8 cellular contexts compared by ENCODE assay signal in genomic region chr17:35119370-35120185, GRCh38. TPM values are rescaled to one million over a fixed set of nuclear protein-coding genes. Genes with fewer than 3 reads are reported as not detected.
DNase-seq lines count a peak whose midpoint lies in the region; ATAC-seq and TF ChIP-seq lines count a peak whose summit lies in the region.

Gene RAD51D (minus strand): TSS chr17:35119860. CDS start chr17:35119613, 247 bp downstream.

- peak; percentile 87 for ATAC-seq in HCT116
- ATAC-seq in SK-N-SH treated with all-trans-retinoic acid at 6 μM for 48 hours: peak; percentile 94
- ATAC-seq in omental fat pad (ENCODE audit: low FRiP score): peak; percentile 95

- RAD21 ChIA-PET in HCT116 (lab: Charles Lee; ENCODE audit: low non-redundant PET in 1 of 2, low total read pairs in 2 of 2, uncharacterized antibody in 2 of 2, unreplicated experiment in 2 of 2): interaction anchor here in 1 of 2 experiments (1.3 kb wide), 1 partner anchor 121 kb away, joined by 3 read pairs; no protein-coding TSS in a partner anchor

- intact Hi-C loops in HCT116 (cut with micrococcal nuclease) (loop anchor here (2.0 to 5.0 kb wide), 3 partner anchors 137 to 699 kb away; partner anchors contain the start of gene LIG3), testis (cut with DNase I; ENCODE audit: low total_unique reads) (no loop called here)

- peak within 1 kb of the TSS; percentile 94 for H3K4me2 ChIP-seq in HCT116 (ENCODE audit: low read length)

- no peaks in the 10 kb centered on the region for H3K36me3 ChIP-seq in HCT116 (ENCODE audit: control insufficient read depth in 1 of 2, insufficient read depth in 2 of 2, low read length in 2 of 2)
- H3K36me3 ChIP-seq in testis (ENCODE audit: low read depth, missing control alignments): no peaks in the 10 kb centered on the region

- DNase-seq in ELR (ENCODE audit: low read depth): peak; percentile 80
- peak; percentile 48 for DNase-seq in HCT116 (ENCODE audit: low read depth, low spot score)
- peak; percentile 89 for DNase-seq in NAMALWA (ENCODE audit: low spot score)
- DNase-seq in activated naive CD4-positive, alpha-beta T cell treated with anti-CD3 and anti-CD28 coated beads, Interleukin-2, amount 50 U/mL, for 16 hours: peak; percentile 80
- peak; percentile 84 for DNase-seq in glomerular visceral epithelial cell (ENCODE audit: extremely low spot score)
- peak; percentile 44 for DNase-seq in omental fat pad (ENCODE audit: low spot score)
- peak; percentile 78 for DNase-seq in testis

- H3K27ac ChIP-seq in HCT116 (ENCODE audit: low read depth, low read length) (peak within 1 kb of the TSS; percentile 78), testis (peak within 1 kb of the TSS; percentile 33 to 50)

- H2AFZ ChIP-seq in HCT116 (ENCODE audit: low read depth, low read length, poor library complexity, severe bottlenecking): peak within 1 kb of the TSS; percentile 46

- POLR2A ChIA-PET in HCT116 (lab: Charles Lee): no interaction called here

- H3K9me3 ChIP-seq in HCT116 (ENCODE audit: control insufficient read depth in 1 of 2, insufficient read depth in 1 of 2, low read depth in 1 of 2, low read length in 2 of 2) (no peaks in the 10 kb centered on the region), testis (no peaks in the 10 kb centered on the region)

- TF ChIP-seq POLR2A in HCT116 (IDR thresholded peaks at IDR 0.05; ENCODE audit: borderline replicate concordance, extremely low read depth, insufficient read depth, insufficient read length) (no peak), testis (IDR thresholded peaks at IDR 0.05) (no peak)

- peak; percentile 58 to 88 (median 84); a peak in 5 of 6 replicates for TF ChIP-seq CTCF in HCT116 (IDR thresholded peaks at IDR 0.05 in 2 of 3, conservative IDR thresholded peaks at IDR 0.05 in 1 of 3; ENCODE audit: borderline replicate concordance in 1 of 3, insufficient read depth in 1 of 3, low read depth in 2 of 3, low read length in 2 of 3)
- peak in 2 of 3 donors; percentile 95 to 97 for TF ChIP-seq CTCF in omental fat pad (IDR thresholded peaks at IDR 0.05)
- TF ChIP-seq CTCF in testis (IDR thresholded peaks at IDR 0.05): peak; percentile 84 to 98 (median 91)

- H3K9me2 ChIP-seq in HCT116 (ENCODE audit: insufficient read depth): no peaks in the 10 kb centered on the region

- H3K27me3 ChIP-seq in HCT116 (ENCODE audit: insufficient read depth, low read length) (no peaks in the 10 kb centered on the region), testis (no peaks in the 10 kb centered on the region)

- BruUV-seq in HCT116 (replicated peaks; lab: Mats Ljungman, UMichigan): no TSS peak

- 0 to 1% methylated on average over 14 to 72 of the region's 72 CpGs for WGBS in testis, 2 donors

- H3K9ac ChIP-seq in HCT116 (ENCODE audit: low read length): peak within 1 kb of the TSS; percentile 81

- no peaks in the 10 kb centered on the region; the same call in 1 of the 2 replicates for H3K79me2 ChIP-seq in HCT116 (ENCODE audit: insufficient read depth, low read length)

- H3K4me3 ChIP-seq in HCT116 (replicated peaks in 1 of 2; ENCODE audit: low read depth in 1 of 2, low read length in 2 of 2): peak within 1 kb of the TSS; percentile 70 to 72
- peak within 1 kb of the TSS; percentile 71 to 90 for H3K4me3 ChIP-seq in testis

- TF ChIP-seq RAD21 in HCT116 (IDR thresholded peaks at IDR 0.05; ENCODE audit: low read depth): peak; percentile 82

- peaks cover 5 to 23% of the 10 kb centered on the region in 2 experiments; a peak in 3 of 4 replicates for H3K4me1 ChIP-seq in HCT116 (ENCODE audit: control insufficient read depth in 1 of 2, insufficient read depth in 2 of 2, low read length in 2 of 2)
- H3K4me1 ChIP-seq in testis: peaks cover 4% of the 10 kb centered on the region

- CTCF ChIA-PET in HCT116 (lab: Charles Lee): interaction anchor here (0.7 to 3.3 kb wide), 9 partner anchors 30 to 699 kb away, joined by 3 to 13 read pairs (median 4); partner anchors contain the start of gene SLFN12L

- no peaks in the 10 kb centered on the region for H4K20me1 ChIP-seq in HCT116 (ENCODE audit: insufficient read depth)

TF ChIP-seq in HCT116, 20 proteins besides CTCF, POLR2A, EP300 and RAD21:
- TF ChIP-seq ZFX (IDR thresholded peaks at IDR 0.05) (peak; percentile 88), EZH2phosphoT487 (IDR thresholded peaks at IDR 0.05; ENCODE audit: borderline replicate concordance) (no peak), POLR2AphosphoS5 (IDR thresholded peaks at IDR 0.05; ENCODE audit: low read depth, low read length) (peak; percentile 35), ZNF274 (IDR thresholded peaks at IDR 0.05; ENCODE audit: low read depth, low read length) (no peak), ELF1 (IDR thresholded peaks at IDR 0.05; ENCODE audit: borderline replicate concordance, low read depth) (peak; percentile 89)
- TF ChIP-seq, protein P1, sequence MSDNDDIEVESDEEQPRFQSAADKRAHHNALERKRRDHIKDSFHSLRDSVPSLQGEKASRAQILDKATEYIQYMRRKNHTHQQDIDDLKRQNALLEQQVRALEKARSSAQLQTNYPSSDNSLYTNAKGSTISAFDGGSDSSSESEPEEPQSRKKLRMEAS (IDR thresholded peaks at IDR 0.05): peak; percentile 85

TF ChIP-seq in SK-N-SH treated with all-trans-retinoic acid at 6 μM for 48 hours, 23 proteins besides CTCF, POLR2A, EP300 and RAD21:
- TF ChIP-seq ZNF8 (CRISPR knock-in tag; IDR thresholded peaks at IDR 0.05) (no peak), ESRRG (CRISPR knock-in tag; IDR thresholded peaks at IDR 0.05) (no peak), TSHZ2 (CRISPR knock-in tag; IDR thresholded peaks at IDR 0.05) (no peak), ZFP3 (CRISPR knock-in tag; IDR thresholded peaks at IDR 0.05) (no peak), ZNF70 (CRISPR knock-in tag; IDR thresholded peaks at IDR 0.05) (no peak)

RNA-seq across cellular contexts. Expression of gene RAD51D, which starts in this region (rescaled TPM):
- total RNA-seq in HCT116 (2021; ENCODE audit: unreplicated experiment): 12.9 TPM
- 7.7 and 8.3 TPM in 2 replicates for polyA plus RNA-seq in HCT116 (2012)
- 10 to 100 TPM in 2 of 4 donors, 1 to 10 TPM in 2; 6.4 to 16.1 (median 9.9) TPM for total RNA-seq in omental fat pad
- total RNA-seq in testis: 10 to 100 TPM; 16.8 to 18.4 TPM
- polyA plus RNA-seq in testis (ENCODE audit: insufficient read depth, low read depth, low replicate concordance): 24.3 TPM

Comparison
In these comparisons a context has a peak if more than half of its experiments do, and no peak if none do; other contexts are left out.
1. Peak in every context shown above with its lines: DNase-seq, ATAC-seq, H3K4me3 ChIP-seq and H3K27ac ChIP-seq.